ENCODE assay signal across 22 cellular contexts in the genomic region with DNA sequence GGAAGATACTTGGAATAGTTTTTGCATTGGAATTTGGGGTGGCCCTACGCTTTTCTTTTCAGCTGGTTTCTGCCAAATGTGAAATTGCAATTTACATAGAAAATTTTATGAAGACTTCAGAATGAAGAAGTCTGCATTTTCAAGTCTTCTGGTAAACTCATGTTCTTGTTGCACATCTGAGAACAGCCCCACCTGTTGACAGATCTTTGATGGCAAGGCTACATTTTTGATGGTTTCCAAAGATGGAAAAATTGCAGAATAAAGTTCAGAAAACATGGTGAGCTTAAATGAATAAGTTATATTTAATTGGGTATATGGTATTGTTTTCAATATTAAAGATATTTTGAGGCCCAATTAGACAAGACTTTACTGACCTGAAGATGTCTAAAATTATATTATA. TPM values are rescaled to one million over a fixed set of nuclear protein-coding genes. Genes with fewer than 3 reads are reported as not detected.
DNase-seq lines count a peak whose midpoint lies in the region; TF ChIP-seq lines count a peak whose summit lies in the region.
"Had no signal": no experiment of that assay in that cellular context is flagged by ENCODE, and none has a peak within 500 bp of the region (broad histone marks: within the 10 kb centered on the region; RNA-seq: fewer than 3 reads in every experiment).

No MANE protein-coding gene starts in this region.

- H3K4me3 ChIP-seq in OCI-LY3 (ENCODE audit: low read length) (no peak overlapping the region), retinal pigment epithelial cell (ENCODE audit: low read length) (no peak overlapping the region)
- H3K4me3 ChIP-seq: HAP-1, tibial artery had no signal

- H3K36me3 ChIP-seq in OCI-LY3 (replicated peaks; ENCODE audit: low read depth, low read length) = no peaks in the 10 kb centered on the region
- H3K36me3 ChIP-seq: HAP-1, tibial artery had no signal

- H2AFZ ChIP-seq in OCI-LY3 (ENCODE audit: low read depth, low read length) = no peak overlapping the region

- peak overlapping the region; percentile 38 for H3K27ac Mint-ChIP-seq in endothelial cell (ENCODE audit: unreplicated experiment)
- H3K27ac Mint-ChIP-seq: activated CD4-positive, alpha-beta memory T cell treated with anti-CD3 and anti-CD28 coated beads, Interleukin-2, amount 10 ng/mL, durations not matched to agents 7 days and 5 days; activated T-cell treated with anti-CD3 and anti-CD28 coated beads, Interleukin-2, amount 50 U/mL, for 72 hours; CD4-positive, alpha-beta T cell; immature natural killer cell; memory B cell had no signal

- TF ChIP-seq CTCF in OCI-LY3 (IDR thresholded peaks at IDR 0.05; ENCODE audit: low read depth, low read length) (peak; percentile 41; the same call in 1 of the 2 replicates), endothelial cell (IDR thresholded peaks at IDR 0.05; ENCODE audit: unreplicated experiment) (no peak), retinal pigment epithelial cell (conservative IDR thresholded peaks at IDR 0.05; ENCODE audit: low read depth, low read length) (peak; percentile 44)

- H3K9me3 ChIP-seq in OCI-LY3 (ENCODE audit: insufficient read depth, low read length) = no peaks in the 10 kb centered on the region
- H3K9me3 ChIP-seq: HAP-1, tibial artery had no signal

- H3K4me1 ChIP-seq in OCI-LY3 (ENCODE audit: low read length) = no peaks in the 10 kb centered on the region; the same call in 1 of the 2 replicates

- H3K4me3 Mint-ChIP-seq in endothelial cell (ENCODE audit: unreplicated experiment) = no peak overlapping the region
- H3K4me3 Mint-ChIP-seq: activated CD4-positive, alpha-beta memory T cell treated with anti-CD3 and anti-CD28 coated beads, Interleukin-2, amount 10 ng/mL, durations not matched to agents 7 days and 5 days; activated T-cell treated with anti-CD3 and anti-CD28 coated beads, Interleukin-2, amount 50 U/mL, for 72 hours; CD4-positive, alpha-beta T cell; central memory CD8-positive, alpha-beta T cell; immature natural killer cell; memory B cell had no signal

- no peaks in the 10 kb centered on the region for H3K79me2 ChIP-seq in OCI-LY3 (ENCODE audit: low read length)

- H3K27ac ChIP-seq in OCI-LY3 (ENCODE audit: low read length) = no peak overlapping the region
- H3K27ac ChIP-seq: tibial artery had no signal

- DNase-seq in DMS53 (lab: John Stamatoyannopoulos, UW) (peak; percentile 35), DMS53 treated with DMSO at 0.1 percent for 48 hours (lab: John Stamatoyannopoulos, UW; ENCODE audit: unreplicated experiment) (no peak), endothelial cell (ENCODE audit: low spot score) (no peak), retinal pigment epithelial cell (ENCODE audit: low read depth) (no peak), NCI-H1694 (lab: John Stamatoyannopoulos, UW) (no peak), NCI-H2227 (lab: John Stamatoyannopoulos, UW; ENCODE audit: unreplicated experiment) (no peak), iPS-NIHi7 (ENCODE audit: extremely low spot score) (no peak)
- DNase-seq: 8988T; activated CD4-positive, alpha-beta memory T cell treated with anti-CD3 and anti-CD28 coated beads, Interleukin-2, amount 10 ng/mL, durations not matched to agents 7 days and 5 days; activated T-cell treated with anti-CD3 and anti-CD28 coated beads, Interleukin-2, amount 50 U/mL, for 72 hours; CD4-positive, alpha-beta T cell; immature natural killer cell; NCI-H1105 treated with DMSO at 0.1 percent for 48 hours; stimulated activated CD4-positive, alpha-beta T cell treated with anti-CD3 and anti-CD28 coated beads, Interleukin-4, amount 100 ng/mL, for 1 hour; stimulated activated CD8-positive, alpha-beta memory T cell treated with anti-CD3 and anti-CD28 coated beads, Interleukin-4, amount 100 ng/mL, for 48 hours; tibial artery had no signal

- H3K27me3 Mint-ChIP-seq in endothelial cell (ENCODE audit: unreplicated experiment) = no peaks in the 10 kb centered on the region
- H3K27me3 Mint-ChIP-seq: activated CD4-positive, alpha-beta memory T cell treated with anti-CD3 and anti-CD28 coated beads, Interleukin-2, amount 10 ng/mL, durations not matched to agents 7 days and 5 days; CD4-positive, alpha-beta T cell; central memory CD8-positive, alpha-beta T cell had no signal

- no peaks in the 10 kb centered on the region for H3K36me3 Mint-ChIP-seq in endothelial cell (ENCODE audit: low read depth, unreplicated experiment)
- H3K36me3 Mint-ChIP-seq: immature natural killer cell, memory B cell had no signal

- peaks cover 28% of the 10 kb centered on the region for H3K4me1 Mint-ChIP-seq in endothelial cell (ENCODE audit: unreplicated experiment)
- H3K4me1 Mint-ChIP-seq: activated CD4-positive, alpha-beta memory T cell treated with anti-CD3 and anti-CD28 coated beads, Interleukin-2, amount 10 ng/mL, durations not matched to agents 7 days and 5 days; central memory CD8-positive, alpha-beta T cell; immature natural killer cell; memory B cell had no signal

- H4K20me1 ChIP-seq in OCI-LY3 (ENCODE audit: insufficient read depth, low read length) = no peaks in the 10 kb centered on the region

- no peak overlapping the region for H3K9ac ChIP-seq in OCI-LY3 (ENCODE audit: low read length)

- no peak overlapping the region for H3K4me2 ChIP-seq in OCI-LY3 (ENCODE audit: low read length)

- H3K9me3 Mint-ChIP-seq in endothelial cell (ENCODE audit: unreplicated experiment) = no peaks in the 10 kb centered on the region
- H3K9me3 Mint-ChIP-seq: activated CD4-positive, alpha-beta memory T cell treated with anti-CD3 and anti-CD28 coated beads, Interleukin-2, amount 10 ng/mL, durations not matched to agents 7 days and 5 days; CD4-positive, alpha-beta T cell had no signal

- no peaks in the 10 kb centered on the region for H3K27me3 ChIP-seq in OCI-LY3 (ENCODE audit: low read depth, low read length)
- H3K27me3 ChIP-seq: tibial artery had no signal

RNA-seq across cellular contexts. Expression of a gene that starts 25.4 kb away (rescaled TPM):
- total RNA-seq in endothelial cell (ENCODE audit: unreplicated experiment) = 0.23 TPM
- total RNA-seq: activated CD4-positive, alpha-beta memory T cell treated with anti-CD3 and anti-CD28 coated beads, Interleukin-2, amount 10 ng/mL, durations not matched to agents 7 days and 5 days; activated T-cell treated with anti-CD3 and anti-CD28 coated beads, Interleukin-2, amount 50 U/mL, for 72 hours; CD4-positive, alpha-beta T cell; Daoy; sciatic nerve had no signal
